ENCODE assay signal across 8 cellular contexts in genomic region chr9:15416880-15417279, GRCh38. TPM values are rescaled to one million over a fixed set of nuclear protein-coding genes. Genes with fewer than 3 reads are reported as not detected.
DNase-seq lines count a peak whose midpoint lies in the region; ATAC-seq and TF ChIP-seq lines count a peak whose summit lies in the region.

No MANE protein-coding gene starts in this region.

- POLR2A ChIA-PET in AG04449 (lab: Yijun Ruan, JAX) = no interaction called here

- CTCF ChIA-PET in AG04449 (lab: Yijun Ruan, JAX) = interaction anchor here (0.6 to 5.6 kb wide), 15 partner anchors 8 to 211 kb away, joined by 3 to 81 read pairs (median 3); no protein-coding TSS in a partner anchor

- intact Hi-C loops in lower leg skin (cut with DNase I; ENCODE audit: low total_unique reads) = no loop called here

- TF ChIP-seq CTCF in AG04449 (IDR thresholded peaks at IDR 0.05; ENCODE audit: insufficient read depth, low read length, missing control alignments) (peak; percentile 34), foreskin fibroblast (IDR thresholded peaks at IDR 0.05; ENCODE audit: low read depth, low read length) (peak; percentile 39), lower leg skin (IDR thresholded peaks at IDR 0.05) (no peak)

- H3K36me3 ChIP-seq in MG63 = no peaks in the 10 kb centered on the region

- peaks cover 1% of the 10 kb centered on the region; the same call in 1 of the 2 replicates for H3K27me3 ChIP-seq in MG63

- H3K4me3 ChIP-seq in AG04449 (ENCODE audit: low read depth, low read length) = no peak overlapping the region
- no peak overlapping the region for H3K4me3 ChIP-seq in MG63
- no peak overlapping the region for H3K4me3 ChIP-seq in foreskin fibroblast (ENCODE audit: low read depth in 1 of 2, low read length in 2 of 2)
- no peak overlapping the region for H3K4me3 ChIP-seq in lower leg skin (ENCODE audit: low read depth, poor library complexity, severe bottlenecking)

- TF ChIP-seq POLR2A in lower leg skin (IDR thresholded peaks at IDR 0.05) = no peak

- no peak for ATAC-seq in HG03439 (IDR thresholded peaks at IDR 0.05; ENCODE audit: unreplicated experiment)

- DNase-seq in AG04449 (ENCODE audit: low read depth, low spot score) = no peak
- peak; percentile 13 for DNase-seq in GM04504 (ENCODE audit: low read depth)
- DNase-seq in MG63 = peak; percentile 58
- peak; percentile 32 for DNase-seq in activated T-cell treated with anti-CD3 and anti-CD28 coated beads for 24 hours (ENCODE audit: low read depth)
- DNase-seq in foreskin fibroblast = peak in 1 of 2 donors; percentile 70
- DNase-seq in stimulated activated CD4-positive, alpha-beta T cell treated with anti-CD3 and anti-CD28 coated beads, Interleukin-2, amount 100 ng/mL, for 24 hours = peak; percentile 20 to 56
- DNase-seq in lower leg skin (ENCODE audit: low spot score in 2 of 2) = no peak

- H3K9me3 ChIP-seq in MG63 = peaks cover 16% of the 10 kb centered on the region

- 58 to 67% methylated on average over 2 of the region's 2 CpGs for WGBS in lower leg skin, 2 donors

RNA-seq across cellular contexts. Expression of gene SNAPC3, which starts 5.8 kb away (rescaled TPM):
- 132 and 172 TPM in 2 replicates for total RNA-seq in MG63 (2014; rRNA removed; shearing (Covaris generic); ENCODE audit: low replicate concordance)
- total RNA-seq in lower leg skin = 10 to 100 TPM; 15.1 to 20.2 (median 16.9) TPM

Comparison
In these comparisons a context has a peak if more than half of its experiments do, and no peak if none do; other contexts are left out.
1. DNase-seq: peak in GM04504 (single experiment), MG63 (single experiment), activated T-cell treated with anti-CD3 and anti-CD28 coated beads for 24 hours (single experiment) and stimulated activated CD4-positive, alpha-beta T cell treated with anti-CD3 and anti-CD28 coated beads, Interleukin-2, amount 100 ng/mL, for 24 hours (2 of 2); none in AG04449 (single experiment) and lower leg skin (0 of 2).
2. CTCF ChIP-seq: peak in AG04449 (single experiment) and foreskin fibroblast (single experiment); none in lower leg skin (0 of 3).